ENCODE assay signal across 9 cellular contexts in genomic region chr17:8158267-8159031, GRCh38. TPM values are rescaled to one million over a fixed set of nuclear protein-coding genes. Genes with fewer than 3 reads are reported as not detected.
DNase-seq lines count a peak whose midpoint lies in the region; ATAC-seq and TF ChIP-seq lines count a peak whose summit lies in the region.
"Had no signal": no experiment of that assay in that cellular context is flagged by ENCODE, and none has a peak within 500 bp of the region (broad histone marks: within the 10 kb centered on the region; RNA-seq: fewer than 3 reads in every experiment).

No MANE protein-coding gene starts in this region.

- H3K27ac ChIP-seq in testis: peak overlapping the region; percentile 100

- no peak for TF ChIP-seq POLR2A in testis (IDR thresholded peaks at IDR 0.05)
- no peak for TF ChIP-seq POLR2A in GM18505 (IDR thresholded peaks at IDR 0.05; ENCODE audit: borderline replicate concordance, extremely low read depth, insufficient read depth, insufficient read length)

- H3K27me3 Mint-ChIP-seq in osteocyte (ENCODE audit: unreplicated experiment): no peaks in the 10 kb centered on the region

- no peaks in the 10 kb centered on the region for H3K9me3 Mint-ChIP-seq in osteocyte (ENCODE audit: unreplicated experiment)

- H3K27ac Mint-ChIP-seq in osteocyte (ENCODE audit: unreplicated experiment): peak overlapping the region; percentile 87

- peak overlapping the region; percentile 35 for H3K4me3 Mint-ChIP-seq in osteocyte (ENCODE audit: unreplicated experiment)

- DNase-seq in EH (ENCODE audit: low read depth) (peak; percentile 87), SK-N-DZ (ENCODE audit: low spot score) (peak; percentile 88), germinal center (ENCODE audit: low spot score) (peak; percentile 88), osteocyte (ENCODE audit: extremely low spot score, unreplicated experiment) (peak; percentile 96), testis (peak; percentile 96)
- DNase-seq in activated naive CD4-positive, alpha-beta T cell treated with anti-CD3 and anti-CD28 coated beads, Interleukin-2, amount 50 U/mL, for 16 hours: peak; percentile 84

- H3K4me3 ChIP-seq in testis: no peak overlapping the region

- intact Hi-C loops in testis (cut with DNase I; ENCODE audit: low total_unique reads): no loop called here

- peaks cover 42% of the 10 kb centered on the region for H3K4me1 ChIP-seq in testis

- 31% methylated on average over 20 of the region's 20 CpGs for WGBS in testis, 2 donors

- ATAC-seq in GM18505 (IDR thresholded peaks at IDR 0.05; ENCODE audit: unreplicated experiment): no peak

- TF ChIP-seq CTCF in LNCAP (IDR thresholded peaks at IDR 0.05): peak; percentile 87
- peak; percentile 88 for TF ChIP-seq CTCF in osteocyte (IDR thresholded peaks at IDR 0.05)
- TF ChIP-seq CTCF in testis (IDR thresholded peaks at IDR 0.05): peak; percentile 92 to 98 (median 95)

- H3K27me3 ChIP-seq in testis: no peaks in the 10 kb centered on the region

- H3K36me3 ChIP-seq in testis (ENCODE audit: low read depth, missing control alignments): no peaks in the 10 kb centered on the region

- H3K36me3 Mint-ChIP-seq in osteocyte (ENCODE audit: unreplicated experiment): peaks cover 11% of the 10 kb centered on the region

- no peaks in the 10 kb centered on the region for H3K9me3 ChIP-seq in testis

- H3K4me1 Mint-ChIP-seq in osteocyte (ENCODE audit: unreplicated experiment): peaks cover 43% of the 10 kb centered on the region

RNA-seq across cellular contexts. Expression of gene VAMP2, which starts 4.3 kb away (rescaled TPM):
- 20.2 and 21.1 TPM in 2 replicates for polyA plus RNA-seq in SK-N-DZ (2014; cell fraction: cytosol; rRNA removed)
- polyA plus RNA-seq in SK-N-DZ (2014; cell fraction: nucleus; rRNA removed): 33.0 and 65.8 TPM in 2 replicates
- total RNA-seq in osteocyte (57.2 and 70.0 TPM in 2 replicates), testis (10 to 100 TPM; 66.3 to 76.5 TPM)
- 116 TPM for polyA plus RNA-seq in testis (ENCODE audit: insufficient read depth, low read depth, low replicate concordance)

RNA-seq across cellular contexts. Expression of gene PER1, which starts 6.2 kb away (rescaled TPM):
- polyA plus RNA-seq in SK-N-DZ (2014; cell fraction: cytosol; rRNA removed): 8.1 and 24.4 TPM in 2 replicates
- 10.2 and 34.8 TPM in 2 replicates for polyA plus RNA-seq in SK-N-DZ (2014; cell fraction: nucleus; rRNA removed)
- total RNA-seq in osteocyte: 106 and 173 TPM in 2 replicates
- total RNA-seq in testis: 100 to 1,000 TPM in 1 of 2 donors, 10 to 100 TPM in 1; 96.0 to 119 TPM
- 55.1 TPM for polyA plus RNA-seq in testis (ENCODE audit: insufficient read depth, low read depth, low replicate concordance)

RNA-seq across cellular contexts. Expression of gene TMEM107, which starts 17.7 kb away (rescaled TPM):
- polyA plus RNA-seq in SK-N-DZ (2014; cell fraction: cytosol; rRNA removed): 32.7 and 35.3 TPM in 2 replicates
- 42.2 and 44.9 TPM in 2 replicates for polyA plus RNA-seq in SK-N-DZ (2014; cell fraction: nucleus; rRNA removed)
- total RNA-seq in osteocyte (8.4 and 10.5 TPM in 2 replicates), testis (10 to 100 TPM; 17.2 to 23.2 TPM)
- polyA plus RNA-seq in testis (ENCODE audit: insufficient read depth, low read depth, low replicate concordance): 31.8 TPM

RNA-seq across cellular contexts. Expression of gene BORCS6, which starts 31.5 kb away (rescaled TPM):
- polyA plus RNA-seq in SK-N-DZ (2014; cell fraction: cytosol; rRNA removed): 7.7 and 9.6 TPM in 2 replicates
- polyA plus RNA-seq in SK-N-DZ (2014; cell fraction: nucleus; rRNA removed): 3.0 and 7.0 TPM in 2 replicates
- total RNA-seq in osteocyte (6.2 and 6.8 TPM in 2 replicates), testis (10 to 100 TPM in 1 of 2 donors, 1 to 10 TPM in 1; 8.7 to 10.4 TPM)
- 8.5 TPM for polyA plus RNA-seq in testis (ENCODE audit: insufficient read depth, low read depth, low replicate concordance)

RNA-seq across cellular contexts. Expression of gene HES7, which starts 34.5 kb away (rescaled TPM):
- 2.8 and 5.1 TPM in 2 replicates for polyA plus RNA-seq in SK-N-DZ (2014; cell fraction: cytosol; rRNA removed)
- 3.8 and 5.2 TPM in 2 replicates for polyA plus RNA-seq in SK-N-DZ (2014; cell fraction: nucleus; rRNA removed)
- total RNA-seq in osteocyte (2.0 and 2.3 TPM in 2 replicates), testis (under 1 TPM in 1 of 2 donors, not detected in 1; 0.31 TPM)
- polyA plus RNA-seq in testis (ENCODE audit: insufficient read depth, low read depth, low replicate concordance): 0.25 TPM
- total RNA-seq: mononuclear cell had no signal
